8 cellular contexts compared by ENCODE assay signal in genomic region chr1:156601892-156602291, GRCh38. TPM values are rescaled to one million over a fixed set of nuclear protein-coding genes. Genes with fewer than 3 reads are reported as not detected.
DNase-seq lines count a peak whose midpoint lies in the region; ATAC-seq and TF ChIP-seq lines count a peak whose summit lies in the region.

No MANE protein-coding gene starts in this region.

- ATAC-seq in lower lobe of right lung, result peak in 1 of 2 donors; percentile 7
- ATAC-seq in aorta (ENCODE audit: low FRiP score), result no peak
- ATAC-seq in GM21360 (IDR thresholded peaks at IDR 0.05; ENCODE audit: unreplicated experiment), result no peak

- H3K9me3 ChIP-seq in AG04450 (ENCODE audit: control insufficient read depth, insufficient read depth, low read length) (no peaks in the 10 kb centered on the region), adrenal gland (replicated peaks in 1 of 3) (no peaks in the 10 kb centered on the region), lower lobe of right lung (no peaks in the 10 kb centered on the region), aorta (ENCODE audit: control insufficient read depth, low read length) (no peaks in the 10 kb centered on the region)

- DNase-seq in AG04450 (ENCODE audit: low read depth, low spot score) (no peak), HFF-Myc (ENCODE audit: extremely low read depth, low read depth) (no peak), adrenal gland (no peak), lower lobe of right lung (no peak), aorta (peak in 1 of 2 donors; percentile 45), LoVo (ENCODE audit: low spot score) (no peak), NK-92 (lab: John Stamatoyannopoulos, UW; ENCODE audit: unreplicated experiment) (no peak)

- H3K27ac ChIP-seq in AG04450 (ENCODE audit: low read depth, low read length) (no peak overlapping the region), adrenal gland (peak overlapping the region in 4 of 5 donors; percentile 45 to 74 (median 66)), lower lobe of right lung (peak overlapping the region; percentile 77), aorta (ENCODE audit: low read depth in 1 of 2, low read length in 2 of 2) (peak overlapping the region in 1 of 2 donors; percentile 43)

- TF ChIP-seq CTCF in AG04450 (IDR thresholded peaks at IDR 0.05; ENCODE audit: low read depth, low read length) (no peak), HFF-Myc (IDR thresholded peaks at IDR 0.05; ENCODE audit: low read depth, low read length, missing control alignments) (no peak), adrenal gland (IDR thresholded peaks at IDR 0.05) (no peak), lower lobe of right lung (IDR thresholded peaks at IDR 0.05) (no peak)

- 69 to 78% (median 70%) methylated on average over 12 of the region's 12 CpGs for WGBS in adrenal gland, 4 donors
- WGBS in aorta, 2 donors, result 65 to 67% methylated on average over 12 of the region's 12 CpGs

- intact Hi-C loops in adrenal gland (cut with DNase I), result no loop called here
- intact Hi-C loops in lower lobe of right lung (cut with DNase I), result no loop called here
- intact Hi-C loops in aorta (cut with DNase I), result loop anchor here in 1 of 2 donors (10.0 kb wide), 1 partner anchor 217 kb away; no protein-coding TSS in a partner anchor

- H3K4me1 ChIP-seq in adrenal gland (replicated peaks in 1 of 2), result peaks cover 6 to 16% of the 10 kb centered on the region in 2 donors
- H3K4me1 ChIP-seq in lower lobe of right lung, result peaks cover 18% of the 10 kb centered on the region
- H3K4me1 ChIP-seq in aorta (ENCODE audit: control insufficient read depth in 1 of 2, insufficient read depth in 2 of 2, low read length in 2 of 2), result no peaks in the 10 kb centered on the region

- H3K4me3 ChIP-seq in AG04450 (ENCODE audit: low read depth, low read length) (peak overlapping the region; percentile 93), HFF-Myc (replicated peaks; ENCODE audit: low read depth, low read length) (peak overlapping the region; percentile 74), adrenal gland (peak overlapping the region in 2 of 4 donors; percentile 30 to 64), lower lobe of right lung (peak overlapping the region; percentile 76), aorta (ENCODE audit: low read length in 2 of 2) (peak overlapping the region; percentile 56)

- POLR2A ChIA-PET in AG04450 (lab: Yijun Ruan, JAX), result no interaction called here

- CTCF ChIA-PET in AG04450 (lab: Charles Lee), result interaction anchor here (0.7 to 1.2 kb wide), 4 partner anchors 46 to 218 kb away, joined by 3 to 6 read pairs (median 3); no protein-coding TSS in a partner anchor

- TF ChIP-seq POLR2A in adrenal gland (IDR thresholded peaks at IDR 0.05), result no peak

- H3K36me3 ChIP-seq in adrenal gland (replicated peaks in 1 of 2), result peaks cover 0 to 17% of the 10 kb centered on the region in 2 donors
- H3K36me3 ChIP-seq in lower lobe of right lung, result peaks cover 21% of the 10 kb centered on the region
- peaks cover 0 to 5% of the 10 kb centered on the region in 2 donors for H3K36me3 ChIP-seq in aorta (ENCODE audit: control insufficient read depth in 1 of 2, insufficient read depth in 2 of 2, low read length in 1 of 2)

- peaks cover 5% of the 10 kb centered on the region for H3K27me3 ChIP-seq in AG04450 (ENCODE audit: control insufficient read depth, insufficient read depth, low read length)
- no peaks in the 10 kb centered on the region for H3K27me3 ChIP-seq in adrenal gland
- H3K27me3 ChIP-seq in lower lobe of right lung (ENCODE audit: low read depth), result no peaks in the 10 kb centered on the region
- no peaks in the 10 kb centered on the region for H3K27me3 ChIP-seq in aorta (ENCODE audit: control insufficient read depth in 1 of 2, insufficient read depth in 2 of 2, low read length in 1 of 2)

RNA-seq across cellular contexts. Expression of gene GPATCH4, which starts 0.6 kb away (rescaled TPM):
- polyA plus RNA-seq in AG04450 (2011; rRNA removed) (23.1 and 27.6 TPM in 2 replicates), adrenal gland (10 to 100 TPM; 13.9 to 72.2 (median 39.3) TPM), aorta (10 to 100 TPM; 12.2 to 22.4 TPM)
- 17.9 and 22.8 TPM in 2 replicates for polyA minus RNA-seq in AG04450 (2011; rRNA and poly(A)+ RNA removed)
- total RNA-seq in adrenal gland (10 to 100 TPM in 7 of 8 donors, 1 to 10 TPM in 1; 7.8 to 42.4 (median 26.3) TPM), lower lobe of right lung (17.9 TPM), aorta (10 to 100 TPM; 15.6 to 24.0 TPM)

RNA-seq across cellular contexts. Expression of gene NAXE, which starts 10.3 kb away (rescaled TPM):
- polyA plus RNA-seq in AG04450 (2011; rRNA removed), result 29.9 and 38.7 TPM in 2 replicates
- 31.8 and 44.1 TPM in 2 replicates for polyA minus RNA-seq in AG04450 (2011; rRNA and poly(A)+ RNA removed)
- total RNA-seq in adrenal gland, result 100 to 1,000 TPM in 5 of 8 donors, 10 to 100 TPM in 3; 88.7 to 132 (median 107) TPM
- 100 to 1,000 TPM in 1 of 3 donors, 10 to 100 TPM in 2; 49.4 to 124 (median 69.9) TPM for polyA plus RNA-seq in adrenal gland
- 62.2 TPM for total RNA-seq in lower lobe of right lung
- total RNA-seq in aorta, result 10 to 100 TPM; 41.5 to 46.0 TPM
- polyA plus RNA-seq in aorta, result 10 to 100 TPM; 67.7 to 69.4 TPM

RNA-seq across cellular contexts. Expression of gene HAPLN2, which starts 17.3 kb away (rescaled TPM):
- not detected in 2 replicates for polyA plus RNA-seq in AG04450 (2011; rRNA removed)
- not detected in 2 replicates for polyA minus RNA-seq in AG04450 (2011; rRNA and poly(A)+ RNA removed)
- 1 to 10 TPM in 2 of 8 donors, under 1 TPM in 3, not detected in 3; 0.27 to 1.5 (median 0.74) TPM for total RNA-seq in adrenal gland
- polyA plus RNA-seq in adrenal gland, result 1 to 10 TPM in 2 of 3 donors, not detected in 1; 2.2 to 3.1 TPM
- 0.21 TPM for total RNA-seq in lower lobe of right lung
- under 1 TPM; 0.39 to 0.94 TPM for total RNA-seq in aorta
- under 1 TPM in 1 of 2 donors, not detected in 1; 0.13 TPM for polyA plus RNA-seq in aorta

RNA-seq across cellular contexts. Expression of gene TTC24, which starts 22.4 kb away (rescaled TPM):
- polyA plus RNA-seq in AG04450 (2011; rRNA removed) (not detected in 2 replicates), adrenal gland (under 1 TPM in 1 of 3 donors, not detected in 2; 0.20 TPM), aorta (not detected)
- polyA minus RNA-seq in AG04450 (2011; rRNA and poly(A)+ RNA removed), result not detected in 2 replicates
- total RNA-seq in adrenal gland (not detected), lower lobe of right lung (not detected), aorta (under 1 TPM in 1 of 2 donors, not detected in 1; 0.36 TPM)

RNA-seq across cellular contexts. Expression of gene IQGAP3, which starts 29.5 kb away (rescaled TPM):
- polyA plus RNA-seq in AG04450 (2011; rRNA removed) (6.2 and 6.3 TPM in 2 replicates), adrenal gland (1 to 10 TPM in 1 of 3 donors, under 1 TPM in 2; 0.16 to 2.2 (median 0.40) TPM), aorta (under 1 TPM; 0.10 to 0.38 TPM)
- 13.4 and 17.6 TPM in 2 replicates for polyA minus RNA-seq in AG04450 (2011; rRNA and poly(A)+ RNA removed)
- total RNA-seq in adrenal gland (1 to 10 TPM in 3 of 8 donors, under 1 TPM in 5; 0.24 to 1.3 (median 0.80) TPM), lower lobe of right lung (1.7 TPM), aorta (1 to 10 TPM in 1 of 2 donors, under 1 TPM in 1; 0.58 to 2.3 TPM)
